ENCODE assay signal across 8 cellular contexts in genomic region chr7:134778941-134779740, GRCh38. TPM values are rescaled to one million over a fixed set of nuclear protein-coding genes. Genes with fewer than 3 reads are reported as not detected.
DNase-seq lines count a peak whose midpoint lies in the region; ATAC-seq and TF ChIP-seq lines count a peak whose summit lies in the region.

Gene CALD1, plus strand, starts transcription at chr7:134779634. Its CDS starts 88,100 bp downstream, at chr7:134867734.

- peak; percentile 85 for TF ChIP-seq EP300 in suprapubic skin (IDR thresholded peaks at IDR 0.05)

- peak within 1 kb of the TSS; percentile 35 to 44 for H3K4me3 ChIP-seq in left lung
- H3K4me3 ChIP-seq in suprapubic skin, result peak within 1 kb of the TSS; percentile 50

- no peaks in the 10 kb centered on the region for H3K9me3 ChIP-seq in left lung
- H3K9me3 ChIP-seq in suprapubic skin, result no peaks in the 10 kb centered on the region

- intact Hi-C loops in left lung (cut with DNase I), result no loop called here

- peak; percentile 91 for ATAC-seq in left lung
- no peak for ATAC-seq in GM18867 (IDR thresholded peaks at IDR 0.05; ENCODE audit: unreplicated experiment)
- ATAC-seq in stimulated activated naive CD8-positive, alpha-beta T cell treated with anti-CD3 and anti-CD28 coated beads, Interleukin-15, Interleukin-2, amounts not matched to agents 100 U/mL and 50 U/mL, for 24 hours, result no peak

- TF ChIP-seq CTCF in left lung (IDR thresholded peaks at IDR 0.05) (no peak), suprapubic skin (IDR thresholded peaks at IDR 0.05) (no peak)

- H3K27ac ChIP-seq in left lung (peak within 1 kb of the TSS; percentile 73 to 83), suprapubic skin (peak within 1 kb of the TSS; percentile 83)

- 16% methylated on average over 15 of the region's 15 CpGs for WGBS in suprapubic skin

- peak; percentile 98 for DNase-seq in ACHN
- DNase-seq in NCI-H2227 (lab: John Stamatoyannopoulos, UW; ENCODE audit: unreplicated experiment), result peak; percentile 86
- peak; percentile 77 for DNase-seq in ecto neural progenitor cell (ENCODE audit: low spot score)
- peak in 1 of 2 donors; percentile 60 for DNase-seq in left lung
- DNase-seq in suprapubic skin (ENCODE audit: low spot score in 2 of 2), result peak; percentile 76 to 80
- no peak for DNase-seq in stimulated activated naive CD8-positive, alpha-beta T cell treated with anti-CD3 and anti-CD28 coated beads, Interleukin-15, Interleukin-2, amounts not matched to agents 100 U/mL and 50 U/mL, for 24 hours
- DNase-seq in SIG-M5 (lab: John Stamatoyannopoulos, UW), result no peak

- peaks cover 0 to 11% of the 10 kb centered on the region in 2 donors for H3K27me3 ChIP-seq in left lung
- H3K27me3 ChIP-seq in suprapubic skin, result no peaks in the 10 kb centered on the region

- in situ Hi-C loops in ACHN (cut with HindIII; ENCODE audit: low pct_ligation_motif_present, low pct_unique_long_range_greater_than_20kb, low sequenced_read_pairs), result no loop called here

- peak in 1 of 2 donors; percentile 38 for TF ChIP-seq POLR2A in suprapubic skin (IDR thresholded peaks at IDR 0.05)

- H3K36me3 ChIP-seq in left lung, result no peaks in the 10 kb centered on the region
- H3K36me3 ChIP-seq in suprapubic skin, result no peaks in the 10 kb centered on the region

- peaks cover 6 to 21% of the 10 kb centered on the region in 2 donors for H3K4me1 ChIP-seq in left lung
- peaks cover 35% of the 10 kb centered on the region for H3K4me1 ChIP-seq in suprapubic skin

RNA-seq across cellular contexts. Expression of gene CALD1, which starts in this region (rescaled TPM):
- 100 to 1,000 TPM; 137 to 208 TPM for total RNA-seq in left lung
- total RNA-seq in suprapubic skin, result 100 to 1,000 TPM in 1 of 4 donors, 10 to 100 TPM in 3; 53.6 to 116 (median 83.2) TPM

Comparison
In these comparisons a context has a peak if more than half of its experiments do, and no peak if none do; other contexts are left out.
1. DNase-seq: peak in ACHN (single experiment), NCI-H2227 (single experiment), ecto neural progenitor cell (single experiment) and suprapubic skin (2 of 2); none in stimulated activated naive CD8-positive, alpha-beta T cell treated with anti-CD3 and anti-CD28 coated beads, Interleukin-15, Interleukin-2, amounts not matched to agents 100 U/mL and 50 U/mL, for 24 hours (single experiment) and SIG-M5 (single experiment).